In the genomic region with DNA sequence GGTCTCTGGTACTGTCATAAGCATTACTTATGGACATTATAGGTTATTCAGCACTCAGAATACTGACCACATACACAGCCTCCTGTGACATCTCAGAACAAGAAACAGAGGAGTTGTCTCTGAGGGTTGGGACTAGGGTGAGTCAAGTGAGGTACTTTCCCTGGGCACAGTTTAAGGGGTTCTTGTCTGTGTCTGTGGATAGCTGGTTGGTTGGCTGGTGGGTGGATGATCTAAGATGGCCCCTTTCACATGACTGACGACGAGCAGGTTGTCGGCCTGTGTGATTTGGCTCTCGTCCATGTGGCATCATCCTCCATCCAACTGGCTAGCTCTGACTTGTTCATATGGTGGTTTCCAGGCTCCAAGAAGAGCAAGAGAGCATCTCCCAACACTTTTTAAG, we compare ENCODE assay signal across 9 cellular contexts.
DNase-seq lines count a peak whose midpoint lies in the region; ATAC-seq and TF ChIP-seq lines count a peak whose summit lies in the region.
"Had no signal": no experiment of that assay in that cellular context is flagged by ENCODE, and none has a peak within 500 bp of the region (broad histone marks: within the 10 kb centered on the region; RNA-seq: fewer than 3 reads in every experiment).

No MANE protein-coding gene starts in this region.

- peak overlapping the region; percentile 10 to 74 (median 73) for H3K27ac Mint-ChIP-seq in IgD-negative memory B cell

- peaks cover 34 to 60% (median 48%) of the 10 kb centered on the region in 3 donors for H3K4me1 Mint-ChIP-seq in IgD-negative memory B cell

- TF ChIP-seq CTCF in GM10266 (IDR thresholded peaks at IDR 0.05; ENCODE audit: control insufficient read depth, insufficient read depth, low read depth, missing control alignments), result no peak

- peak overlapping the region in 1 of 4 donors; percentile 28 for H3K4me3 Mint-ChIP-seq in IgD-negative memory B cell

- DNase-seq in GM10266 (ENCODE audit: extremely low spot score) (peak; percentile 39), erythroblast (lab: John Stamatoyannopoulos, UW) (no peak), NCI-H146 treated with DMSO at 0.1 percent for 48 hours (lab: John Stamatoyannopoulos, UW; ENCODE audit: unreplicated experiment) (no peak)
- DNase-seq in stimulated activated CD4-positive, alpha-beta T cell treated with anti-CD3 and anti-CD28 coated beads, Interleukin-12 subunit alpha, Interleukin-12 subunit beta, amount 100 ng/mL, for 4 hours, result peak; percentile 12
- DNase-seq: SW 1271 had no signal

- ATAC-seq in GM19351 (IDR thresholded peaks at IDR 0.05; ENCODE audit: unreplicated experiment) (peak; percentile 79), HG03354 (IDR thresholded peaks at IDR 0.05; ENCODE audit: poor library complexity, severe bottlenecking, unreplicated experiment) (no peak), HG03159 (IDR thresholded peaks at IDR 0.05; ENCODE audit: unreplicated experiment) (no peak)

- no peak for TF ChIP-seq POLR2A in erythroblast (IDR thresholded peaks at IDR 0.05; ENCODE audit: low read length)

- no peaks in the 10 kb centered on the region for H3K27me3 Mint-ChIP-seq in IgD-negative memory B cell

- H3K9me3 Mint-ChIP-seq in IgD-negative memory B cell, result no peaks in the 10 kb centered on the region

- peaks cover 2% of the 10 kb centered on the region for H3K36me3 Mint-ChIP-seq in IgD-negative memory B cell

Comparison
In these comparisons a context has a peak if more than half of its experiments do, and no peak if none do; other contexts are left out.
1. DNase-seq: peak in GM10266 (single experiment) and stimulated activated CD4-positive, alpha-beta T cell treated with anti-CD3 and anti-CD28 coated beads, Interleukin-12 subunit alpha, Interleukin-12 subunit beta, amount 100 ng/mL, for 4 hours (single experiment); none in erythroblast (0 of 2) and NCI-H146 treated with DMSO at 0.1 percent for 48 hours (single experiment).